In the genomic region with DNA sequence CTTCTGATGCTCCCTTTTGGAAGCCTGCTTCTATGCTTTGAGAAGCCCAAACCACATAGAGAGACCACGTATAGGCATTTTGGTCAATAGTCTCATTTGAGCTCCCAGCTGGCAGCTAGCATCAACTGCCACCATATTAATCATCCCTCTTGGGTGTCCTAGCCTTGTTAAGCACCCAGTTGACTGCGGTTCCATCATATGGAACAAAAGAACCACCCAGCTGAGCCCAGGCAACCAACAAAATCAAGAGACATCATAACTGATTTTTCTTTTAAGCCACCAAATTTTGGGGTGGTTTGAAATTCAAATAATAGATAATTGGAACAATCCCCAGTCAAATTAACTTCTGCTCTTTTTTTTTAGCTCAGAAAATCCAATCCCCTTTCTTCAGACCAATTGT, we compare ENCODE assay signal across 2 cellular contexts.
TF ChIP-seq lines count a peak whose summit lies in the region.

No MANE protein-coding gene starts in this region.

TF ChIP-seq in HepG2, 621 proteins besides CTCF, POLR2A, EP300 and RAD21:
- TF ChIP-seq FLYWCH1 (CRISPR knock-in tag; IDR thresholded peaks at IDR 0.05) (no peak), ZBTB4 (CRISPR knock-in tag; IDR thresholded peaks at IDR 0.05; ENCODE audit: borderline replicate concordance) (no peak), ZNF331 (CRISPR knock-in tag; IDR thresholded peaks at IDR 0.05) (peak; percentile 95), ZSCAN31 (CRISPR knock-in tag; IDR thresholded peaks at IDR 0.05; ENCODE audit: low read depth) (no peak), ZNF317 (CRISPR knock-in tag; IDR thresholded peaks at IDR 0.05) (no peak)
- TF ChIP-seq, protein P1, sequence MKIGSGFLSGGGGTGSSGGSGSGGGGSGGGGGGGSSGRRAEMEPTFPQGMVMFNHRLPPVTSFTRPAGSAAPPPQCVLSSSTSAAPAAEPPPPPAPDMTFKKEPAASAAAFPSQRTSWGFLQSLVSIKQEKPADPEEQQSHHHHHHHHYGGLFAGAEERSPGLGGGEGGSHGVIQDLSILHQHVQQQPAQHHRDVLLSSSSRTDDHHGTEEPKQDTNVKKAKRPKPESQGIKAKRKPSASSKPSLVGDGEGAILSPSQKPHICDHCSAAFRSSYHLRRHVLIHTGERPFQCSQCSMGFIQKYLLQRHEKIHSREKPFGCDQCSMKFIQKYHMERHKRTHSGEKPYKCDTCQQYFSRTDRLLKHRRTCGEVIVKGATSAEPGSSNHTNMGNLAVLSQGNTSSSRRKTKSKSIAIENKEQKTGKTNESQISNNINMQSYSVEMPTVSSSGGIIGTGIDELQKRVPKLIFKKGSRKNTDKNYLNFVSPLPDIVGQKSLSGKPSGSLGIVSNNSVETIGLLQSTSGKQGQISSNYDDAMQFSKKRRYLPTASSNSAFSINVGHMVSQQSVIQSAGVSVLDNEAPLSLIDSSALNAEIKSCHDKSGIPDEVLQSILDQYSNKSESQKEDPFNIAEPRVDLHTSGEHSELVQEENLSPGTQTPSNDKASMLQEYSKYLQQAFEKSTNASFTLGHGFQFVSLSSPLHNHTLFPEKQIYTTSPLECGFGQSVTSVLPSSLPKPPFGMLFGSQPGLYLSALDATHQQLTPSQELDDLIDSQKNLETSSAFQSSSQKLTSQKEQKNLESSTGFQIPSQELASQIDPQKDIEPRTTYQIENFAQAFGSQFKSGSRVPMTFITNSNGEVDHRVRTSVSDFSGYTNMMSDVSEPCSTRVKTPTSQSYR (CRISPR knock-in tag; IDR thresholded peaks at IDR 0.05; ENCODE audit: borderline replicate concordance), result no peak
- TF ChIP-seq, protein P2, sequence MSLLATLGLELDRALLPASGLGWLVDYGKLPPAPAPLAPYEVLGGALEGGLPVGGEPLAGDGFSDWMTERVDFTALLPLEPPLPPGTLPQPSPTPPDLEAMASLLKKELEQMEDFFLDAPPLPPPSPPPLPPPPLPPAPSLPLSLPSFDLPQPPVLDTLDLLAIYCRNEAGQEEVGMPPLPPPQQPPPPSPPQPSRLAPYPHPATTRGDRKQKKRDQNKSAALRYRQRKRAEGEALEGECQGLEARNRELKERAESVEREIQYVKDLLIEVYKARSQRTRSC (CRISPR knock-in tag; IDR thresholded peaks at IDR 0.05; ENCODE audit: low read depth), result no peak

TF ChIP-seq in H1, 55 proteins besides CTCF, POLR2A, EP300 and RAD21:
- TF ChIP-seq ZNF274 (IDR thresholded peaks at IDR 0.05; ENCODE audit: borderline replicate concordance, extremely low read depth, low read length) (no peak), KDM1A (IDR thresholded peaks at IDR 0.05; ENCODE audit: borderline replicate concordance, low read length) (no peak), CEBPB (IDR thresholded peaks at IDR 0.05; ENCODE audit: low read depth, low read length) (no peak), SIX5 (IDR thresholded peaks at IDR 0.05; ENCODE audit: low read depth, low read length) (no peak), TBP (IDR thresholded peaks at IDR 0.05; ENCODE audit: low read depth, low read length) (no peak)
